ENCODE assay signal across 8 cellular contexts in genomic region chr13:50123862-50124535, GRCh38.
DNase-seq lines count a peak whose midpoint lies in the region; ATAC-seq and TF ChIP-seq lines count a peak whose summit lies in the region.

No MANE protein-coding gene starts in this region.

- H3K27ac ChIP-seq in BLaER1 treated with 17β-estradiol and CSF1 and Interleukin-3, amounts not matched to agents 10 nM and 100 nM, result peak overlapping the region; percentile 98 to 100 (median 99)
- H3K27ac ChIP-seq in ectodermal cell (ENCODE audit: insufficient read depth, low read depth, low read length, poor library complexity, severe bottlenecking), result peak overlapping the region; percentile 72

- peaks cover 0 to 50% (median 19%) of the 10 kb centered on the region in 11 experiments; a peak in 16 of 22 replicates for H4K20me1 ChIP-seq in BLaER1 treated with 17β-estradiol and CSF1 and Interleukin-3, amounts not matched to agents 10 nM and 100 nM

- ATAC-seq in GM19324 (IDR thresholded peaks at IDR 0.05; ENCODE audit: low FRiP score, unreplicated experiment), result peak; percentile 66
- ATAC-seq in HG03439 (IDR thresholded peaks at IDR 0.05; ENCODE audit: unreplicated experiment), result peak; percentile 65
- ATAC-seq in activated CD8-positive, alpha-beta T cell treated with anti-CD3 and anti-CD28 coated beads for 36 hours, result peak; percentile 72

- peaks cover 61 to 72% (median 67%) of the 10 kb centered on the region in 10 experiments for H3K4me1 ChIP-seq in BLaER1 treated with 17β-estradiol and CSF1 and Interleukin-3, amounts not matched to agents 10 nM and 100 nM
- peaks cover 13% of the 10 kb centered on the region for H3K4me1 ChIP-seq in ectodermal cell (ENCODE audit: control insufficient read depth, insufficient read depth, low read length)

- H3K27ac Mint-ChIP-seq in activated CD8-positive, alpha-beta T cell treated with anti-CD3 and anti-CD28 coated beads for 36 hours, result peak overlapping the region; percentile 88

- peak; percentile 98 for DNase-seq in NCI-H748 (lab: John Stamatoyannopoulos, UW; ENCODE audit: unreplicated experiment)
- DNase-seq in activated CD8-positive, alpha-beta T cell treated with anti-CD3 and anti-CD28 coated beads for 36 hours, result peak; percentile 95
- DNase-seq in medulla oblongata (ENCODE audit: extremely low spot score), result peak; percentile 96
- DNase-seq in stimulated activated CD8-positive, alpha-beta memory T cell treated with anti-CD3 and anti-CD28 coated beads, Interleukin-15, amount 100 ng/mL, for 4 hours (ENCODE audit: low read depth in 2 of 2), result peak; percentile 50 to 53

- peak overlapping the region; percentile 89 to 99 (median 96) for H3K4me3 ChIP-seq in BLaER1 treated with 17β-estradiol and CSF1 and Interleukin-3, amounts not matched to agents 10 nM and 100 nM
- H3K4me3 ChIP-seq in ectodermal cell (ENCODE audit: insufficient read depth, low read depth, low read length), result peak overlapping the region; percentile 73

- H3K9me3 ChIP-seq in BLaER1 treated with 17β-estradiol and CSF1 and Interleukin-3, amounts not matched to agents 10 nM and 100 nM (replicated peaks in 1 of 11), result no peaks in the 10 kb centered on the region
- H3K9me3 ChIP-seq in ectodermal cell (ENCODE audit: control insufficient read depth, low read length), result no peaks in the 10 kb centered on the region

- 0% methylated on average over 69 of the region's 69 CpGs for WGBS in ectodermal cell, 2 experiments

- H3K27me3 ChIP-seq in BLaER1 treated with 17β-estradiol and CSF1 and Interleukin-3, amounts not matched to agents 10 nM and 100 nM, result peaks cover 6 to 15% (median 11%) of the 10 kb centered on the region in 11 experiments
- H3K27me3 ChIP-seq in ectodermal cell (ENCODE audit: control insufficient read depth, insufficient read depth, low read length, poor library complexity, severe bottlenecking), result peaks cover 87% of the 10 kb centered on the region

- H3K4me3 Mint-ChIP-seq in activated CD8-positive, alpha-beta T cell treated with anti-CD3 and anti-CD28 coated beads for 36 hours, result peak overlapping the region; percentile 80

- POLR2A ChIA-PET in activated CD8-positive, alpha-beta T cell treated with anti-CD3 and anti-CD28 coated beads for 36 hours (lab: Charles Lee), result interaction anchor here (0.6 to 4.9 kb wide), 17 partner anchors 9 to 788 kb away, joined by 3 to 79 read pairs (median 4); partner anchors contain the start of gene TRIM13

- peaks cover 13% of the 10 kb centered on the region for H3K27me3 Mint-ChIP-seq in activated CD8-positive, alpha-beta T cell treated with anti-CD3 and anti-CD28 coated beads for 36 hours

- H3K9me3 Mint-ChIP-seq in activated CD8-positive, alpha-beta T cell treated with anti-CD3 and anti-CD28 coated beads for 36 hours, result no peaks in the 10 kb centered on the region

- intact Hi-C loops in activated CD8-positive, alpha-beta T cell treated with anti-CD3 and anti-CD28 coated beads for 36 hours (cut with micrococcal nuclease), result loop anchor here (1.0 to 10.0 kb wide), 3 partner anchors 42 to 241 kb away; partner anchors contain the start of gene TRIM13

- peak overlapping the region; percentile 76 to 99 (median 92) for H3K4me2 ChIP-seq in BLaER1 treated with 17β-estradiol and CSF1 and Interleukin-3, amounts not matched to agents 10 nM and 100 nM

- no peak for TF ChIP-seq CTCF in activated CD8-positive, alpha-beta T cell treated with anti-CD3 and anti-CD28 coated beads for 36 hours (IDR thresholded peaks at IDR 0.05)

- H3K4me1 Mint-ChIP-seq in activated CD8-positive, alpha-beta T cell treated with anti-CD3 and anti-CD28 coated beads for 36 hours (ENCODE audit: low read depth), result peaks cover 44% of the 10 kb centered on the region

- H3K9ac ChIP-seq in BLaER1 treated with 17β-estradiol and CSF1 and Interleukin-3, amounts not matched to agents 10 nM and 100 nM, result peak overlapping the region; percentile 98 to 100 (median 99)

- peaks cover 6 to 21% (median 11%) of the 10 kb centered on the region in 11 experiments; a peak in 14 of 22 replicates for H3K36me3 ChIP-seq in BLaER1 treated with 17β-estradiol and CSF1 and Interleukin-3, amounts not matched to agents 10 nM and 100 nM
- no peaks in the 10 kb centered on the region for H3K36me3 ChIP-seq in ectodermal cell (ENCODE audit: control insufficient read depth, insufficient read depth, low read length)

- CTCF ChIA-PET in activated CD8-positive, alpha-beta T cell treated with anti-CD3 and anti-CD28 coated beads for 36 hours (lab: Charles Lee), result interaction anchor here (0.7 to 8.2 kb wide), 6 partner anchors 11 to 788 kb away, joined by 3 to 82 read pairs (median 4); partner anchors contain the start of gene TRIM13

- peaks cover 9% of the 10 kb centered on the region for H3K36me3 Mint-ChIP-seq in activated CD8-positive, alpha-beta T cell treated with anti-CD3 and anti-CD28 coated beads for 36 hours (ENCODE audit: low read depth)

Comparison
In these comparisons a context has a peak if more than half of its experiments do, and no peak if none do; other contexts are left out.
1. Peak in every context shown above with its lines: DNase-seq, ATAC-seq, H3K4me3 ChIP-seq and H3K27ac ChIP-seq.